In genomic region chr1:116908821-116909510, GRCh38 we compare ENCODE assay signal across 10 cellular contexts. TPM values are rescaled to one million over a fixed set of nuclear protein-coding genes. Genes with fewer than 3 reads are reported as not detected.
DNase-seq lines count a peak whose midpoint lies in the region; ATAC-seq and TF ChIP-seq lines count a peak whose summit lies in the region.
"Had no signal": no experiment of that assay in that cellular context is flagged by ENCODE, and none has a peak within 500 bp of the region (broad histone marks: within the 10 kb centered on the region; RNA-seq: fewer than 3 reads in every experiment).

No MANE protein-coding gene starts in this region.

- in situ Hi-C loops in ACHN (cut with HindIII; ENCODE audit: low pct_ligation_motif_present, low pct_unique_long_range_greater_than_20kb, low sequenced_read_pairs), result no loop called here

- no peaks in the 10 kb centered on the region for H3K79me2 ChIP-seq in SK-N-SH (ENCODE audit: insufficient read depth)

- no peak for TF ChIP-seq CTCF in SK-N-SH (IDR thresholded peaks at IDR 0.05)

- H3K9me3 ChIP-seq in SK-N-SH (no peaks in the 10 kb centered on the region), iPS-18a (ENCODE audit: control insufficient read depth, low read depth, low read length) (no peaks in the 10 kb centered on the region)

- peak overlapping the region; percentile 86 for H3K4me2 ChIP-seq in SK-N-SH
- H3K4me2 ChIP-seq: KMS-11 had no signal

- no peaks in the 10 kb centered on the region for H4K20me1 ChIP-seq in SK-N-SH (ENCODE audit: insufficient read depth)

- H3K9me2 ChIP-seq in SK-N-SH, result no peaks in the 10 kb centered on the region

- H3K36me3 Mint-ChIP-seq in activated naive CD8-positive, alpha-beta T cell treated with anti-CD3 and anti-CD28 coated beads, Interleukin-2, amount 50 U/mL, for 24 hours (ENCODE audit: low read depth), result no peaks in the 10 kb centered on the region
- no peaks in the 10 kb centered on the region for H3K36me3 Mint-ChIP-seq in stimulated activated memory B cell treated with anti-CD40 and anti-IgM and Interleukin-4, amounts not matched to agents 10 μg/mL and 1 μg/mL and 100 μg/mL, for 72 hours

- DNase-seq in SK-N-SH, result peak; percentile 25
- no peak for DNase-seq in activated naive CD8-positive, alpha-beta T cell treated with anti-CD3 and anti-CD28 coated beads, Interleukin-2, amount 50 U/mL, for 24 hours
- no peak for DNase-seq in ACHN
- DNase-seq in NCI-H2171 (lab: John Stamatoyannopoulos, UW), result no peak
- no peak for DNase-seq in superior temporal gyrus (ENCODE audit: extremely low spot score)
- DNase-seq: erythroblast had no signal

- CTCF ChIA-PET in SK-N-SH (lab: Yijun Ruan, JAX), result interaction anchor here (1.0 to 1.6 kb wide), 4 partner anchors 19 to 172 kb away, joined by 3 to 5 read pairs (median 4); no protein-coding TSS in a partner anchor

- 92% methylated on average over 13 of the region's 13 CpGs for WGBS in SK-N-SH (ENCODE audit: low lambda C conversion rate)

- H3K4me1 Mint-ChIP-seq in activated naive CD8-positive, alpha-beta T cell treated with anti-CD3 and anti-CD28 coated beads, Interleukin-2, amount 50 U/mL, for 24 hours, result peaks cover 3% of the 10 kb centered on the region
- peaks cover 4% of the 10 kb centered on the region for H3K4me1 Mint-ChIP-seq in stimulated activated memory B cell treated with anti-CD40 and anti-IgM and Interleukin-4, amounts not matched to agents 10 μg/mL and 1 μg/mL and 100 μg/mL, for 72 hours

- H3K9me3 Mint-ChIP-seq in activated naive CD8-positive, alpha-beta T cell treated with anti-CD3 and anti-CD28 coated beads, Interleukin-2, amount 50 U/mL, for 24 hours, result no peaks in the 10 kb centered on the region
- no peaks in the 10 kb centered on the region for H3K9me3 Mint-ChIP-seq in stimulated activated memory B cell treated with anti-CD40 and anti-IgM and Interleukin-4, amounts not matched to agents 10 μg/mL and 1 μg/mL and 100 μg/mL, for 72 hours

- peaks cover 0 to 28% of the 10 kb centered on the region in 2 experiments; a peak in 2 of 4 replicates for H3K4me1 ChIP-seq in SK-N-SH (ENCODE audit: control insufficient read depth in 1 of 2, insufficient read depth in 2 of 2, low read depth in 1 of 2, low read length in 1 of 2)
- H3K4me1 ChIP-seq in iPS-18a (ENCODE audit: control insufficient read depth, low read depth, low read length), result peaks cover 21% of the 10 kb centered on the region

- no peak for ATAC-seq in SK-N-SH treated with all-trans-retinoic acid at 6 μM for 48 hours
- no peak for ATAC-seq in activated naive CD8-positive, alpha-beta T cell treated with anti-CD3 and anti-CD28 coated beads, Interleukin-2, amount 50 U/mL, for 24 hours
- ATAC-seq in stimulated activated memory B cell treated with anti-CD40 and anti-IgM and Interleukin-4, amounts not matched to agents 10 μg/mL and 1 μg/mL and 100 μg/mL, for 72 hours, result no peak

- H3F3A ChIP-seq in SK-N-SH (replicated peaks; ENCODE audit: insufficient read depth), result no peaks in the 10 kb centered on the region

- POLR2A ChIA-PET in SK-N-SH (lab: Yijun Ruan, JAX), result no interaction called here

- H3K27ac ChIP-seq in SK-N-SH (ENCODE audit: low read depth in 2 of 2, low read length in 1 of 2) (no peak overlapping the region), iPS-18a (ENCODE audit: low read length) (no peak overlapping the region)
- H3K27ac ChIP-seq: KMS-11 had no signal

- H3K36me3 ChIP-seq in SK-N-SH (replicated peaks in 1 of 2; ENCODE audit: control insufficient read depth in 1 of 2, insufficient read depth in 2 of 2, low read length in 1 of 2) (no peaks in the 10 kb centered on the region), iPS-18a (ENCODE audit: control insufficient read depth, low read depth, low read length) (no peaks in the 10 kb centered on the region)

- peak overlapping the region; percentile 91 for H2AFZ ChIP-seq in SK-N-SH (ENCODE audit: low read depth)

- H3K9ac ChIP-seq in SK-N-SH (peak overlapping the region; percentile 65; the same call in 1 of the 2 replicates), iPS-18a (ENCODE audit: low read length) (peak overlapping the region; percentile 52)
- H3K9ac ChIP-seq: KMS-11 had no signal

- H3K4me3 Mint-ChIP-seq in activated naive CD8-positive, alpha-beta T cell treated with anti-CD3 and anti-CD28 coated beads, Interleukin-2, amount 50 U/mL, for 24 hours, result peak overlapping the region; percentile 73
- peak overlapping the region; percentile 62 for H3K4me3 Mint-ChIP-seq in stimulated activated memory B cell treated with anti-CD40 and anti-IgM and Interleukin-4, amounts not matched to agents 10 μg/mL and 1 μg/mL and 100 μg/mL, for 72 hours

- H3K27me3 Mint-ChIP-seq in activated naive CD8-positive, alpha-beta T cell treated with anti-CD3 and anti-CD28 coated beads, Interleukin-2, amount 50 U/mL, for 24 hours, result peaks cover 6% of the 10 kb centered on the region
- H3K27me3 Mint-ChIP-seq in stimulated activated memory B cell treated with anti-CD40 and anti-IgM and Interleukin-4, amounts not matched to agents 10 μg/mL and 1 μg/mL and 100 μg/mL, for 72 hours, result peaks cover 31% of the 10 kb centered on the region

- no peak for TF ChIP-seq EP300 in SK-N-SH (IDR thresholded peaks at IDR 0.05; ENCODE audit: borderline replicate concordance in 1 of 2, low read depth in 1 of 2, low read length in 1 of 2)

- H3K27me3 ChIP-seq in SK-N-SH (ENCODE audit: insufficient read depth) (no peaks in the 10 kb centered on the region), iPS-18a (ENCODE audit: control insufficient read depth, insufficient read depth, low read length) (peaks cover 8% of the 10 kb centered on the region)

- H3K27ac Mint-ChIP-seq in activated naive CD8-positive, alpha-beta T cell treated with anti-CD3 and anti-CD28 coated beads, Interleukin-2, amount 50 U/mL, for 24 hours, result peak overlapping the region; percentile 55
- H3K27ac Mint-ChIP-seq in stimulated activated memory B cell treated with anti-CD40 and anti-IgM and Interleukin-4, amounts not matched to agents 10 μg/mL and 1 μg/mL and 100 μg/mL, for 72 hours, result no peak overlapping the region

- H3K4me3 ChIP-seq in SK-N-SH (ENCODE audit: low read depth in 2 of 2, low read length in 1 of 2), result peak overlapping the region; percentile 68
- peak overlapping the region; percentile 91 for H3K4me3 ChIP-seq in iPS-18a (ENCODE audit: low read length)

- no peak for TF ChIP-seq RAD21 in SK-N-SH (IDR thresholded peaks at IDR 0.05; ENCODE audit: low read length)

TF ChIP-seq in SK-N-SH, 30 proteins besides CTCF, POLR2A, EP300 and RAD21:
- TF ChIP-seq SMC3 (IDR thresholded peaks at IDR 0.05; ENCODE audit: low read depth, low read length) (no peak), IRF3 (IDR thresholded peaks at IDR 0.05; ENCODE audit: low read depth, low read length) (no peak), GABPA (IDR thresholded peaks at IDR 0.05; ENCODE audit: low read depth) (no peak), YY1 (IDR thresholded peaks at IDR 0.05; ENCODE audit: low read depth) (no peak)

TF ChIP-seq in SK-N-SH treated with all-trans-retinoic acid at 6 μM for 48 hours, 23 proteins besides CTCF, POLR2A, EP300 and RAD21:
- TF ChIP-seq ZC3H10 (CRISPR knock-in tag; IDR thresholded peaks at IDR 0.05), result no peak
- no peak for TF ChIP-seq ZNF70 (CRISPR knock-in tag; IDR thresholded peaks at IDR 0.05)
- no peak for TF ChIP-seq CSDC2 (CRISPR knock-in tag; IDR thresholded peaks at IDR 0.05)
- no peak for TF ChIP-seq ZNF8 (CRISPR knock-in tag; IDR thresholded peaks at IDR 0.05)
- TF ChIP-seq ARNTL (CRISPR knock-in tag; IDR thresholded peaks at IDR 0.05; ENCODE audit: borderline replicate concordance, low read depth), result no peak
- TF ChIP-seq SNAI2 (CRISPR knock-in tag; IDR thresholded peaks at IDR 0.05), result no peak
- no peak for TF ChIP-seq PATZ1 (CRISPR knock-in tag; IDR thresholded peaks at IDR 0.05; ENCODE audit: borderline replicate concordance)
- TF ChIP-seq ISL1 (CRISPR knock-in tag; IDR thresholded peaks at IDR 0.05), result no peak
- no peak for TF ChIP-seq ZFP3 (CRISPR knock-in tag; IDR thresholded peaks at IDR 0.05)
- no peak for TF ChIP-seq CREB5 (CRISPR knock-in tag; IDR thresholded peaks at IDR 0.05; ENCODE audit: low read depth)

RNA-seq across cellular contexts. Expression of gene PTGFRN, which starts 0.8 kb away (rescaled TPM):
- 20.7 and 22.4 TPM in 2 replicates for polyA plus RNA-seq in SK-N-SH (2012; rRNA removed)
- polyA plus RNA-seq in SK-N-SH (2012; cell fraction: cytosol; rRNA removed), result 23.2 and 25.5 TPM in 2 replicates
- 10.0 and 12.4 TPM in 2 replicates for polyA plus RNA-seq in SK-N-SH (2012; cell fraction: nucleus; rRNA removed)
